ENCODE assay signal across 10 cellular contexts in the genomic region with DNA sequence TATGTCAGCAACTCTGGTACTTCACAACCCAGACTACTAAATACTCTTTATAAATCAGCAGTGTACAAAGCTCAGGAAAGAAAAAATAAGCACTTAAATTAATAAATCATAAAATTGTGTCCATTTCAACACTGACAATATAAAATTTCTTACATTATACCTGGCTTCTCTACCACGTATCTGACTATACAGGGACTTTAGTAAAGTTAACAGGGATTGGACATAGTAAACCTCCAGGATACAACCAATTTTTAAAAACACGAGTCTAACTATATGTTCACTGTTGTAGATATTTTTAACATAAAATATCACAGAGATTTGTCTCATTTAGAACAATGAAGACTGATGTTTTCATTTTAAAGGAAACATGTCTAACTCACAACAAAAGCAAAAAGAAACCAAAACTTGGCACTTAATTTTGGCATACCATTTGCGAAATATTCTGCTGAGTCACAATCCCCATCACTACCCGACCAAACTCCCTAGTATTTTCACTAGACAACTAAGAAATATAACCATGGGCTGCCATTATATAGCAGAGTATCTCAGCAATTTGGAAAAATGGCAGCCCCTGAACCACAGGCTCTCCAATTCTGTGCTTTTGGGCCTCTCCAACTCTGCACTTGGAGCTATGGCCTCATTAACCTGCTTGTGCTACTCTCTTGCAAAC.
A peak's percentile ranks its signal among the peaks of the same experiment; 100 is the strongest.
DNase-seq lines count a peak whose midpoint lies in the region; ATAC-seq and TF ChIP-seq lines count a peak whose summit lies in the region.
"Had no signal": no experiment of that assay in that cellular context is flagged by ENCODE, and none has a peak within 500 bp of the region (broad histone marks: within the 10 kb centered on the region; RNA-seq: fewer than 3 reads in every experiment).

No MANE protein-coding gene starts in this region.

- H3K36me3 ChIP-seq in OCI-LY3 (replicated peaks; ENCODE audit: low read depth, low read length): no peaks in the 10 kb centered on the region

- H2AFZ ChIP-seq in OCI-LY3 (ENCODE audit: low read depth, low read length): peak overlapping the region; percentile 54

- no peaks in the 10 kb centered on the region for H4K20me1 ChIP-seq in OCI-LY3 (ENCODE audit: insufficient read depth, low read length)

- 0 out of 2 replicates have a peak, but pooled peaks cover 5% of the 10 kb centered on the region for H3K79me2 ChIP-seq in OCI-LY3 (ENCODE audit: low read length)

- no peak for DNase-seq in coronary artery (ENCODE audit: low spot score)
- DNase-seq in skeletal muscle cell (ENCODE audit: low read depth): peak; percentile 10
- DNase-seq in hepatic stellate cell (ENCODE audit: low spot score): no peak
- no peak for DNase-seq in NCI-H187 treated with DMSO at 0.1 percent for 48 hours (lab: John Stamatoyannopoulos, UW)
- DNase-seq: amygdala, NCI-H1417 had no signal

- ATAC-seq in HG03196 (IDR thresholded peaks at IDR 0.05; ENCODE audit: unreplicated experiment) (no peak), GM19452 (IDR thresholded peaks at IDR 0.05; ENCODE audit: unreplicated experiment) (no peak)

- peak overlapping the region; percentile 60 for H3K4me2 ChIP-seq in OCI-LY3 (ENCODE audit: low read length)

- TF ChIP-seq CTCF in GM12875 (IDR thresholded peaks at IDR 0.05; ENCODE audit: borderline replicate concordance, insufficient read depth, low read depth, low read length) (no peak), OCI-LY3 (IDR thresholded peaks at IDR 0.05; ENCODE audit: low read depth, low read length) (no peak), coronary artery (IDR thresholded peaks at IDR 0.05) (no peak)

- peak overlapping the region; percentile 8 for H3K4me3 ChIP-seq in GM12875 (ENCODE audit: low read depth, low read length)
- peak overlapping the region; percentile 49 for H3K4me3 ChIP-seq in OCI-LY3 (ENCODE audit: low read length)
- peak overlapping the region; percentile 8 for H3K4me3 ChIP-seq in coronary artery
- no peak overlapping the region for H3K4me3 ChIP-seq in skeletal muscle cell (ENCODE audit: low read depth, low read length)

- H3K4me1 ChIP-seq in OCI-LY3 (ENCODE audit: low read length): peaks cover 11% of the 10 kb centered on the region; the same call in 1 of the 2 replicates

- no peaks in the 10 kb centered on the region for H3K9me3 ChIP-seq in OCI-LY3 (ENCODE audit: insufficient read depth, low read length)

- H3K27ac ChIP-seq in OCI-LY3 (ENCODE audit: low read length): no peak overlapping the region
- H3K27ac ChIP-seq in coronary artery: no peak overlapping the region

- H3K27me3 ChIP-seq in OCI-LY3 (ENCODE audit: low read depth, low read length): no peaks in the 10 kb centered on the region

- H3K9ac ChIP-seq in OCI-LY3 (ENCODE audit: low read length): peak overlapping the region; percentile 24; the same call in 1 of the 2 replicates
